Comparison of ENCODE assay signal across 6 cellular contexts in the genomic region with DNA sequence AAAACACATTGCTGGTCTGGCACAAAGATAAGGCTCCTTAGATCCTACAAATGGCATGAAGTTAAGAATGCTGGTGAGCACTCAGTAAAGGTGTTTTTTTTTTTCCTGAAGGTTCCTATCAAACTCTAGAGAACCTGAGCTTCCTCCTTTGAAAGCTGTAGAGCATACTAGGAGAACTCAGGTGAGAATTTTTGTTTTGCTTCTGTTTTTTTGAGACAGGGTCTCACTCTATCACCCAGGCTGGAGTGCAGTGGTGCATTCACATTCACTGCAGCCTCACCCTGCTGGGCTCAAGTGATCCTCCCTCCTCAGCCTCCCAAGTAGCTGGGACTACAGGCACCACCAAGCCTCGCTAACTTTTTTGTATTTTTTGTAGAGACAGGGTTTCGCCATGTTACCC. TPM values are rescaled to one million over a fixed set of nuclear protein-coding genes. Genes with fewer than 3 reads are reported as not detected.
"Had no signal": no experiment of that assay in that cellular context is flagged by ENCODE, and none has a peak within 500 bp of the region (broad histone marks: within the 10 kb centered on the region; RNA-seq: fewer than 3 reads in every experiment).

No MANE protein-coding gene starts in this region.

- H2AFZ ChIP-seq: GM23338 had no signal

- ATAC-seq: GM23338, K562 had no signal

- H3K4me3 Mint-ChIP-seq: GM23338, H9 had no signal

- H3K27ac Mint-ChIP-seq: GM23338, H9 had no signal

- H3K4me1 Mint-ChIP-seq: GM23338, H9 had no signal

- H3K4me3 ChIP-seq: GM23338, K562 had no signal

- H3K4me2 ChIP-seq: GM23338 had no signal

- DNase-seq: H9, HCEC 1CT, IMR-90 had no signal

RNA-seq across cellular contexts. Expression of a gene that starts 21.0 kb away (rescaled TPM):
- total RNA-seq: H9, HT-29, IMR-90 had no signal

RNA-seq across cellular contexts. Expression of a gene that starts 37.4 kb away (rescaled TPM):
- total RNA-seq: HT-29, IMR-90 had no signal
- polyA plus RNA-seq: IMR-90 had no signal
